8 cellular contexts compared by ENCODE assay signal in the genomic region with DNA sequence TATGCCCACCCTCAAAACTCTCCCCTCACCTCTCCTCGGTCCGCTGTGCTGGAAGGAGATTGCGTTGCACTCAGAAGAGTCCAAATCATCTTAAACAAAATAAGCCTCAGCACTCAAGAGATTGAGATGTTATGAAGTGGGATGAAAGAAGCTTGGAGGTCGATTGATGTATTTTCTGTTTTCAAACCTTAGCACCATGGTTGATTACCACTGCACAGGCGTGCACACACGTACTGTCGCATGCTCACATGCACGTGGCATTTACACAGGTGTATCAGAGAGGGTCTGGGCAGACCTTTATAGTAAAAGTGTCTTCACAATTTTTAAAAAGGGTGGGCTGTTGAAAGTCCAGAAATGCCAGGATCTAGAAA. TPM values are rescaled to one million over a fixed set of nuclear protein-coding genes. Genes with fewer than 3 reads are reported as not detected.
DNase-seq lines count a peak whose midpoint lies in the region; FAIRE-seq and TF ChIP-seq lines count a peak whose summit lies in the region.

No MANE protein-coding gene starts in this region.

- H3K9me3 ChIP-seq in thyroid gland = no peaks in the 10 kb centered on the region

- H3K4me1 Mint-ChIP-seq in activated CD4-positive, alpha-beta T cell treated with anti-CD3 and anti-CD28 coated beads, Interleukin-2, amount 10 ng/mL, durations not matched to agents 7 days and 5 days = peaks cover 29% of the 10 kb centered on the region
- H3K4me1 Mint-ChIP-seq in activated naive CD8-positive, alpha-beta T cell (ENCODE audit: low read depth) = peaks cover 23% of the 10 kb centered on the region

- peak overlapping the region; percentile 77 for H3K4me3 Mint-ChIP-seq in activated CD4-positive, alpha-beta T cell treated with anti-CD3 and anti-CD28 coated beads, Interleukin-2, amount 10 ng/mL, durations not matched to agents 7 days and 5 days
- peak overlapping the region; percentile 92 for H3K4me3 Mint-ChIP-seq in activated naive CD8-positive, alpha-beta T cell

- intact Hi-C loops in thyroid gland (cut with DNase I) = no loop called here

- peaks cover 15% of the 10 kb centered on the region for H3K27me3 Mint-ChIP-seq in activated CD4-positive, alpha-beta T cell treated with anti-CD3 and anti-CD28 coated beads, Interleukin-2, amount 10 ng/mL, durations not matched to agents 7 days and 5 days
- H3K27me3 Mint-ChIP-seq in activated naive CD8-positive, alpha-beta T cell = no peaks in the 10 kb centered on the region

- DNase-seq in activated CD4-positive, alpha-beta T cell treated with anti-CD3 and anti-CD28 coated beads, Interleukin-2, amount 10 ng/mL, durations not matched to agents 7 days and 5 days = no peak
- DNase-seq in activated CD4-positive, alpha-beta T cell treated with anti-CD3 and anti-CD28 coated beads, Interleukin-2, amount 50 U/mL, for 4 hours = no peak
- DNase-seq in kidney epithelial cell (ENCODE audit: low read depth) (no peak), thyroid gland (no peak), H54 (ENCODE audit: insufficient read length, low spot score) (no peak), NCI-H1930 (lab: John Stamatoyannopoulos, UW) (no peak), NCI-H2029 treated with DMSO at 0.1 percent for 48 hours (lab: John Stamatoyannopoulos, UW) (no peak)

- POLR2A ChIA-PET in activated CD4-positive, alpha-beta T cell treated with anti-CD3 and anti-CD28 coated beads, Interleukin-2, amount 10 ng/mL, durations not matched to agents 7 days and 5 days (lab: Charles Lee) = interaction anchor here (0.6 to 1.0 kb wide), 3 partner anchors 45 to 532 kb away, joined by 3 to 4 read pairs (median 4); no protein-coding TSS in a partner anchor

- H3K4me1 ChIP-seq in thyroid gland = peaks cover 0 to 8% of the 10 kb centered on the region in 2 donors

- WGBS in thyroid gland, 2 donors = 4 to 7% methylated on average over 8 of the region's 8 CpGs

- H3K27me3 ChIP-seq in kidney epithelial cell (ENCODE audit: control insufficient read depth, insufficient read depth, low read length) = no peaks in the 10 kb centered on the region
- no peaks in the 10 kb centered on the region for H3K27me3 ChIP-seq in thyroid gland

- CTCF ChIA-PET in activated CD4-positive, alpha-beta T cell treated with anti-CD3 and anti-CD28 coated beads, Interleukin-2, amount 10 ng/mL, durations not matched to agents 7 days and 5 days (lab: Charles Lee) = interaction anchor here (0.6 to 1.2 kb wide), 4 partner anchors 11 to 351 kb away, joined by 3 to 4 read pairs (median 3); no protein-coding TSS in a partner anchor

- H3K36me3 ChIP-seq in kidney epithelial cell (ENCODE audit: control insufficient read depth, insufficient read depth, low read length) (no peaks in the 10 kb centered on the region), thyroid gland (no peaks in the 10 kb centered on the region)

- TF ChIP-seq CTCF in kidney epithelial cell (IDR thresholded peaks at IDR 0.05; ENCODE audit: insufficient read depth, low read length, poor library complexity, severe bottlenecking) (no peak), thyroid gland (IDR thresholded peaks at IDR 0.05) (no peak)

- no peak for TF ChIP-seq POLR2A in thyroid gland (IDR thresholded peaks at IDR 0.05)
- TF ChIP-seq POLR2A in H54 (IDR thresholded peaks at IDR 0.05; ENCODE audit: low read depth, low read length) = no peak

- peaks cover 2% of the 10 kb centered on the region for H3K9me3 Mint-ChIP-seq in activated CD4-positive, alpha-beta T cell treated with anti-CD3 and anti-CD28 coated beads, Interleukin-2, amount 10 ng/mL, durations not matched to agents 7 days and 5 days
- H3K9me3 Mint-ChIP-seq in activated naive CD8-positive, alpha-beta T cell (ENCODE audit: low read depth) = no peaks in the 10 kb centered on the region

- no peak for FAIRE-seq in H54 (lab: Jason Lieb, UNC)

- peak overlapping the region; percentile 45 to 89 (median 76) for H3K27ac ChIP-seq in thyroid gland

- H3K27ac Mint-ChIP-seq in activated CD4-positive, alpha-beta T cell treated with anti-CD3 and anti-CD28 coated beads, Interleukin-2, amount 10 ng/mL, durations not matched to agents 7 days and 5 days = peak overlapping the region; percentile 93
- H3K27ac Mint-ChIP-seq in activated naive CD8-positive, alpha-beta T cell = peak overlapping the region; percentile 84

- peaks cover 8% of the 10 kb centered on the region for H3K36me3 Mint-ChIP-seq in activated CD4-positive, alpha-beta T cell treated with anti-CD3 and anti-CD28 coated beads, Interleukin-2, amount 10 ng/mL, durations not matched to agents 7 days and 5 days (ENCODE audit: low read depth)
- H3K36me3 Mint-ChIP-seq in activated naive CD8-positive, alpha-beta T cell = peaks cover 12% of the 10 kb centered on the region

- peak overlapping the region; percentile 78 for H3K4me3 ChIP-seq in kidney epithelial cell (ENCODE audit: low read depth, low read length)
- peak overlapping the region in 2 of 3 donors; percentile 8 to 44 for H3K4me3 ChIP-seq in thyroid gland (replicated peaks in 1 of 3)

RNA-seq across cellular contexts. Expression of gene AGPAT4, which starts 0.6 kb away (rescaled TPM):
- total RNA-seq in activated CD4-positive, alpha-beta T cell treated with anti-CD3 and anti-CD28 coated beads, Interleukin-2, amount 10 ng/mL, durations not matched to agents 7 days and 5 days = 1 to 10 TPM; 8.5 to 8.8 TPM
- 8.6 and 9.6 TPM in 2 replicates for total RNA-seq in kidney epithelial cell
- total RNA-seq in thyroid gland = 10 to 100 TPM in 1 of 4 donors, 1 to 10 TPM in 3; 6.1 to 12.8 (median 6.9) TPM
